Comparison of ENCODE assay signal across 19 cellular contexts in genomic region chr18:23569299-23570063, GRCh38.
"Had no signal": no experiment of that assay in that cellular context is flagged by ENCODE, and none has a peak within 500 bp of the region (broad histone marks: within the 10 kb centered on the region; RNA-seq: fewer than 3 reads in every experiment).

No MANE protein-coding gene starts in this region.

- H3K27me3 Mint-ChIP-seq: activated CD4-positive, alpha-beta memory T cell treated with anti-CD3 and anti-CD28 coated beads, Interleukin-2, amount 10 ng/mL, durations not matched to agents 7 days and 5 days; activated CD4-positive, alpha-beta T cell treated with anti-CD3 and anti-CD28 coated beads, Interleukin-2, amount 10 ng/mL, durations not matched to agents 24 days and 14 days; activated naive CD4-positive, alpha-beta T cell treated with anti-CD3 and anti-CD28 coated beads, Interleukin-2, amount 10 ng/mL, durations not matched to agents 7 days and 5 days; dendritic cell treated with granulocyte-macrophage colony-stimulating factor and Interleukin-4, amounts not matched to agents 40 ng/mL and 50 ng/mL, for 4 days; stimulated activated naive B cell treated with anti-CD40 and anti-IgM and Interleukin-4, amounts not matched to agents 10 μg/mL and 1 μg/mL and 100 μg/mL, for 72 hours; T-helper 17 cell had no signal

- H3K4me3 ChIP-seq: cardiac muscle cell, left ventricle myocardium inferior, pancreas, upper lobe of left lung had no signal

- H3K9me3 Mint-ChIP-seq: activated CD4-positive, alpha-beta memory T cell treated with anti-CD3 and anti-CD28 coated beads, Interleukin-2, amount 10 ng/mL, durations not matched to agents 7 days and 5 days; activated CD4-positive, alpha-beta T cell treated with anti-CD3 and anti-CD28 coated beads, Interleukin-2, amount 10 ng/mL, durations not matched to agents 24 days and 14 days; activated naive CD4-positive, alpha-beta T cell treated with anti-CD3 and anti-CD28 coated beads, Interleukin-2, amount 10 ng/mL, durations not matched to agents 7 days and 5 days; dendritic cell treated with granulocyte-macrophage colony-stimulating factor and Interleukin-4, amounts not matched to agents 40 ng/mL and 50 ng/mL, for 4 days; nephron progenitor cell; stimulated activated naive B cell treated with anti-CD40 and anti-IgM and Interleukin-4, amounts not matched to agents 10 μg/mL and 1 μg/mL and 100 μg/mL, for 72 hours had no signal

- DNase-seq: activated CD4-positive, alpha-beta memory T cell treated with anti-CD3 and anti-CD28 coated beads, Interleukin-2, amount 10 ng/mL, durations not matched to agents 7 days and 5 days; activated CD4-positive, alpha-beta T cell treated with anti-CD3 and anti-CD28 coated beads, Interleukin-2, amount 10 ng/mL, durations not matched to agents 24 days and 14 days; activated effector memory CD4-positive, alpha-beta T cell treated with anti-CD3 and anti-CD28 coated beads, Interleukin-2, amount 50 U/mL, for 16 hours; activated naive CD4-positive, alpha-beta T cell treated with anti-CD3 and anti-CD28 coated beads, Interleukin-2, amount 10 ng/mL, durations not matched to agents 7 days and 5 days; activated T-cell treated with anti-CD3 and anti-CD28 coated beads for 4 hours; effector CD4-positive, alpha-beta T cell; foreskin keratinocyte; left ventricle myocardium inferior; mammary epithelial cell; nephron progenitor cell; pancreas; right cardiac atrium; stimulated activated CD4-positive, alpha-beta T cell treated with anti-CD3 and anti-CD28 coated beads, Interleukin-2, amount 100 ng/mL, for 24 hours; stimulated activated naive B cell treated with anti-CD40 and anti-IgM and Interleukin-4, amounts not matched to agents 10 μg/mL and 1 μg/mL and 100 μg/mL, for 72 hours; T-helper 17 cell; upper lobe of left lung had no signal

- H3K27ac Mint-ChIP-seq: activated CD4-positive, alpha-beta memory T cell treated with anti-CD3 and anti-CD28 coated beads, Interleukin-2, amount 10 ng/mL, durations not matched to agents 7 days and 5 days; activated CD4-positive, alpha-beta T cell treated with anti-CD3 and anti-CD28 coated beads, Interleukin-2, amount 10 ng/mL, durations not matched to agents 24 days and 14 days; activated naive CD4-positive, alpha-beta T cell treated with anti-CD3 and anti-CD28 coated beads, Interleukin-2, amount 10 ng/mL, durations not matched to agents 7 days and 5 days; dendritic cell treated with granulocyte-macrophage colony-stimulating factor and Interleukin-4, amounts not matched to agents 40 ng/mL and 50 ng/mL, for 4 days; nephron progenitor cell; stimulated activated naive B cell treated with anti-CD40 and anti-IgM and Interleukin-4, amounts not matched to agents 10 μg/mL and 1 μg/mL and 100 μg/mL, for 72 hours; T-helper 17 cell had no signal

- H3K4me3 Mint-ChIP-seq: activated CD4-positive, alpha-beta memory T cell treated with anti-CD3 and anti-CD28 coated beads, Interleukin-2, amount 10 ng/mL, durations not matched to agents 7 days and 5 days; activated CD4-positive, alpha-beta T cell treated with anti-CD3 and anti-CD28 coated beads, Interleukin-2, amount 10 ng/mL, durations not matched to agents 24 days and 14 days; activated naive CD4-positive, alpha-beta T cell treated with anti-CD3 and anti-CD28 coated beads, Interleukin-2, amount 10 ng/mL, durations not matched to agents 7 days and 5 days; dendritic cell treated with granulocyte-macrophage colony-stimulating factor and Interleukin-4, amounts not matched to agents 40 ng/mL and 50 ng/mL, for 4 days; nephron progenitor cell; stimulated activated naive B cell treated with anti-CD40 and anti-IgM and Interleukin-4, amounts not matched to agents 10 μg/mL and 1 μg/mL and 100 μg/mL, for 72 hours; T-helper 17 cell had no signal

- H3K27me3 ChIP-seq: cardiac muscle cell, foreskin keratinocyte, pancreas, upper lobe of left lung had no signal

- H3K27ac ChIP-seq: cardiac muscle cell, foreskin keratinocyte, left ventricle myocardium inferior, pancreas had no signal

- H3K4me1 Mint-ChIP-seq: nephron progenitor cell had no signal

- ATAC-seq: activated CD4-positive, CD25-positive, alpha-beta regulatory T cell treated with anti-CD3 and anti-CD28 coated beads, Interleukin-2, amount 50 U/mL, for 24 hours; foreskin keratinocyte; pancreas; right cardiac atrium; stimulated activated naive B cell treated with anti-CD40 and anti-IgM and Interleukin-4, amounts not matched to agents 10 μg/mL and 1 μg/mL and 100 μg/mL, for 72 hours; T-helper 17 cell had no signal

- H3K9me3 ChIP-seq: left ventricle myocardium inferior, pancreas, upper lobe of left lung had no signal
